Comparison of ENCODE assay signal across 8 cellular contexts in the genomic region with DNA sequence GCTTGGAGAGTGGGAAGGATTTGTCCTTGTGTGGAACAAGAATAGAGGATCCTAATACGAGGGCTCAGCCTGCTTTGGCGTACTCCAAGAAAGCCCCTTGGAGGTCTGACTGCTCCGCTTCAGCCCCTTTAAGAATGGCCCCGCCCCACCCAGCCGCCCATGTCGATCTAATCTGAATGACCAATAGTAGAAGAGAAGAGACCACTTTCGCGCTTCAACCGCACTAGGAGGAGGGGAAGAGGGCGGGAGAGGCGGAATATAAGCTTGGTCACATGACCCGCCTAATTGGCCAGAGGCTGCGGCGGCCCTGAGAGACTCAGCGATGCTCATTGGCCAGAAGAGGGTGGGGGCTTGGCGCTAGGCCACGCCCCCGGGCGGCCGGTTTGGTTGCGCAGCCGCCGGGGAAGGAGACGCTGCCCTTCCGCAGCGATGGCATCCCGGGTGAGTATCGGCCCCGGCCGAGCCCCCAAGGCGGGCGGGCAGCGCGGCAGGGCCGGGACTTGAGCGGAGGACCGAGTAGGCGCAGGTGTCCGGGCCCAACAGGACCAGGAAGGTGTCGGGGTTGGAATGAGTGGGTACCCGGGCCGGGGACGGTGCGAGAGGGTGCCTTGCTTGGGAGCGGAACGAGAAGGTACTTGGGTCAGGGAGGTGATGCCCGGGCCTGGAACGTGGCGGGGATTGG. TPM values are rescaled to one million over a fixed set of nuclear protein-coding genes. Genes with fewer than 3 reads are reported as not detected.
DNase-seq lines count a peak whose midpoint lies in the region; ATAC-seq and TF ChIP-seq lines count a peak whose summit lies in the region.

A gene with protein sequence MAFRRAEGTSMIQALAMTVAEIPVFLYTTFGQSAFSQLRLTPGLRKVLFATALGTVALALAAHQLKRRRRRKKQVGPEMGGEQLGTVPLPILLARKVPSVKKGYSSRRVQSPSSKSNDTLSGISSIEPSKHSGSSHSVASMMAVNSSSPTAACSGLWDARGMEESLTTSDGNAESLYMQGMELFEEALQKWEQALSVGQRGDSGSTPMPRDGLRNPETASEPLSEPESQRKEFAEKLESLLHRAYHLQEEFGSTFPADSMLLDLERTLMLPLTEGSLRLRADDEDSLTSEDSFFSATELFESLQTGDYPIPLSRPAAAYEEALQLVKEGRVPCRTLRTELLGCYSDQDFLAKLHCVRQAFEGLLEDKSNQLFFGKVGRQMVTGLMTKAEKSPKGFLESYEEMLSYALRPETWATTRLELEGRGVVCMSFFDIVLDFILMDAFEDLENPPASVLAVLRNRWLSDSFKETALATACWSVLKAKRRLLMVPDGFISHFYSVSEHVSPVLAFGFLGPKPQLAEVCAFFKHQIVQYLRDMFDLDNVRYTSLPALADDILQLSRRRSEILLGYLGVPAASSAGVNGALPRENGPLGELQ (plus strand): TSS at position 386 of the 682 bp plus-strand sequence. CDS start 3,969 bp downstream, outside the sequence.

- CTCF ChIA-PET in activated CD4-positive, alpha-beta memory T cell treated with anti-CD3 and anti-CD28 coated beads, Interleukin-2, amount 10 ng/mL, durations not matched to agents 7 days and 5 days (lab: Charles Lee): interaction anchor here (0.5 to 1.8 kb wide), 5 partner anchors 9 to 749 kb away, joined by 3 to 7 read pairs (median 5); partner anchors contain the start of genes DOLPP1, ENDOG and SH3GLB2

- POLR2A ChIA-PET in activated CD4-positive, alpha-beta memory T cell treated with anti-CD3 and anti-CD28 coated beads, Interleukin-2, amount 10 ng/mL, durations not matched to agents 7 days and 5 days (lab: Charles Lee): interaction anchor here (0.9 to 1.5 kb wide), 3 partner anchors 8 to 75 kb away, joined by 3 to 5 read pairs (median 4); partner anchors contain the start of genes PTPA and SH3GLB2

- peak within 1 kb of the TSS; percentile 56 for H3K27ac Mint-ChIP-seq in activated CD4-positive, alpha-beta memory T cell treated with anti-CD3 and anti-CD28 coated beads, Interleukin-2, amount 10 ng/mL, durations not matched to agents 7 days and 5 days

- peaks cover 27% of the 10 kb centered on the region for H3K4me1 Mint-ChIP-seq in activated CD4-positive, alpha-beta memory T cell treated with anti-CD3 and anti-CD28 coated beads, Interleukin-2, amount 10 ng/mL, durations not matched to agents 7 days and 5 days

- peak within 1 kb of the TSS; percentile 91 to 95 for H3K4me3 ChIP-seq in duodenal mucosa (ENCODE audit: low read depth in 1 of 2, low read length in 2 of 2)
- H3K4me3 ChIP-seq in lower leg skin (ENCODE audit: low read depth, poor library complexity, severe bottlenecking): peak within 1 kb of the TSS; percentile 81

- peak within 1 kb of the TSS; percentile 69 for H3K27ac ChIP-seq in duodenal mucosa (ENCODE audit: low read depth, low read length)

- no peak for TF ChIP-seq CTCF in lower leg skin (IDR thresholded peaks at IDR 0.05)

- H3K4me1 ChIP-seq in duodenal mucosa (ENCODE audit: control insufficient read depth in 1 of 2, insufficient read depth in 2 of 2, low read length in 2 of 2): peaks cover 23 to 27% of the 10 kb centered on the region in 2 donors

- no peaks in the 10 kb centered on the region for H3K27me3 Mint-ChIP-seq in activated CD4-positive, alpha-beta memory T cell treated with anti-CD3 and anti-CD28 coated beads, Interleukin-2, amount 10 ng/mL, durations not matched to agents 7 days and 5 days

- ATAC-seq in GM19438 (IDR thresholded peaks at IDR 0.05; ENCODE audit: low read depth, unreplicated experiment) (peak; percentile 97), HG03575 (IDR thresholded peaks at IDR 0.05; ENCODE audit: extremely low read depth, insufficient number of reproducible peaks, low FRiP score, unreplicated experiment) (peak; percentile 90)

- DNase-seq in CD1c-positive myeloid dendritic cell (ENCODE audit: extremely low spot score) (peak; percentile 98), NCI-H82 treated with DMSO at 0.1 percent for 48 hours (lab: John Stamatoyannopoulos, UW; ENCODE audit: unreplicated experiment) (peak; percentile 99), lower leg skin (ENCODE audit: low spot score in 2 of 2) (peak; percentile 99)
- peak; percentile 96 for DNase-seq in activated CD4-positive, alpha-beta memory T cell treated with anti-CD3 and anti-CD28 coated beads, Interleukin-2, amount 10 ng/mL, durations not matched to agents 7 days and 5 days
- DNase-seq in stimulated activated CD4-positive, alpha-beta T cell treated with anti-CD3 and anti-CD28 coated beads, Interleukin-4, amount 100 ng/mL, for 48 hours (ENCODE audit: low read depth in 2 of 2): peak; percentile 83 to 93

- intact Hi-C loops in lower leg skin (cut with DNase I; ENCODE audit: low total_unique reads): no loop called here

- H3K27me3 ChIP-seq in duodenal mucosa (ENCODE audit: control insufficient read depth in 1 of 2, insufficient read depth in 2 of 2, low read length in 2 of 2): no peaks in the 10 kb centered on the region

- 1% methylated on average over 38 to 42 of the region's 49 CpGs for WGBS in lower leg skin, 2 donors

- H3K9me3 ChIP-seq in duodenal mucosa (ENCODE audit: control insufficient read depth in 1 of 2, low read length in 2 of 2): no peaks in the 10 kb centered on the region

- peaks cover 3% of the 10 kb centered on the region for H3K36me3 Mint-ChIP-seq in activated CD4-positive, alpha-beta memory T cell treated with anti-CD3 and anti-CD28 coated beads, Interleukin-2, amount 10 ng/mL, durations not matched to agents 7 days and 5 days (ENCODE audit: low read depth)

- H3K9ac ChIP-seq in duodenal mucosa (ENCODE audit: low read depth in 1 of 2, low read length in 2 of 2): peak within 1 kb of the TSS; percentile 80 to 88

- H3K4me3 Mint-ChIP-seq in activated CD4-positive, alpha-beta memory T cell treated with anti-CD3 and anti-CD28 coated beads, Interleukin-2, amount 10 ng/mL, durations not matched to agents 7 days and 5 days: peak within 1 kb of the TSS; percentile 92

- TF ChIP-seq POLR2A in lower leg skin (IDR thresholded peaks at IDR 0.05): no peak

- H3K36me3 ChIP-seq in duodenal mucosa (ENCODE audit: control insufficient read depth in 1 of 2, insufficient read depth in 2 of 2, low read length in 2 of 2): peaks cover under 1 to 8% of the 10 kb centered on the region in 2 donors

- no peaks in the 10 kb centered on the region for H3K9me3 Mint-ChIP-seq in activated CD4-positive, alpha-beta memory T cell treated with anti-CD3 and anti-CD28 coated beads, Interleukin-2, amount 10 ng/mL, durations not matched to agents 7 days and 5 days

RNA-seq across cellular contexts. Expression of the gene that starts here (rescaled TPM):
- total RNA-seq in activated CD4-positive, alpha-beta memory T cell treated with anti-CD3 and anti-CD28 coated beads, Interleukin-2, amount 10 ng/mL, durations not matched to agents 7 days and 5 days: 10 to 100 TPM; 36.5 to 40.9 TPM
- total RNA-seq in lower leg skin: 10 to 100 TPM; 37.7 to 66.1 (median 47.4) TPM

Comparison
In these comparisons a context has a peak if more than half of its experiments do, and no peak if none do; other contexts are left out.
1. Peak in every context shown above with its lines: DNase-seq, ATAC-seq, H3K4me3 ChIP-seq and H3K27ac ChIP-seq.